16 cellular contexts compared by ENCODE assay signal in the genomic region with DNA sequence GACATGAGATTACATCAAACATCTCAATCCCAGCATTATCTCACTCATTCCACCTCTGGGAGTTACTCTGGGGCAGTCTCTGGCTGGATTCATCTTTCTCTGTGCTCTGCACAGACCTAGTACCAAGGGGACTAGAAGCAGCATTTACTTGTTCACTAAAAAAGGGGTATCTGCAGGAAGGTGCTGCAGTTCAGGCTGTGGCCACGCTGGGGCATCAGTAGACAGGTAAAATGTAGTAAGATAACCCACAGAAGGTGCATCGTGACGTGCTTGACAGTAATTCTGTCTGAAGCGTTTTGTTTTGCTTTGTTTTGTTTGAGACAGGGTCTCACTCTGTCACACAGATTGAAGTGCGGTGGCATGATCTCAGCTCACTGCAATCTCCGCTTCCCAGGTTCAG. TPM values are rescaled to one million over a fixed set of nuclear protein-coding genes. Genes with fewer than 3 reads are reported as not detected.
A peak's percentile ranks its signal among the peaks of the same experiment; 100 is the strongest.
DNase-seq lines count a peak whose midpoint lies in the region; ATAC-seq and TF ChIP-seq lines count a peak whose summit lies in the region.
"Had no signal": no experiment of that assay in that cellular context is flagged by ENCODE, and none has a peak within 500 bp of the region (broad histone marks: within the 10 kb centered on the region; RNA-seq: fewer than 3 reads in every experiment).

No MANE protein-coding gene starts in this region.

- H3K4me3 ChIP-seq in OCI-LY7 (ENCODE audit: low read depth, low read length, poor library complexity, severe bottlenecking) (no peak overlapping the region), spleen (no peak overlapping the region)
- H3K4me3 ChIP-seq: SK-N-MC had no signal

- peaks cover 0 to 2% (median 0%) of the 10 kb centered on the region in 4 donors for H3K4me1 Mint-ChIP-seq in naive thymus-derived CD8-positive, alpha-beta T cell

- no TSS peak for BruUV-seq in OCI-LY7 (replicated peaks; lab: Mats Ljungman, UMichigan)

- peaks cover 37 to 55% (median 53%) of the 10 kb centered on the region in 3 donors for H3K36me3 Mint-ChIP-seq in naive thymus-derived CD8-positive, alpha-beta T cell

- peaks cover 47% of the 10 kb centered on the region for H3K36me3 ChIP-seq in OCI-LY7 (ENCODE audit: insufficient read depth, low read length)
- H3K36me3 ChIP-seq in spleen: peaks cover 16 to 49% (median 34%) of the 10 kb centered on the region in 6 donors

- H3K9me3 ChIP-seq in OCI-LY7 (ENCODE audit: low read length) (peaks cover 65% of the 10 kb centered on the region), spleen (peaks cover 49 to 100% (median 100%) of the 10 kb centered on the region in 8 donors)

- TF ChIP-seq POLR2A in erythroblast (IDR thresholded peaks at IDR 0.05; ENCODE audit: low read length): no peak
- no peak for TF ChIP-seq POLR2A in spleen (IDR thresholded peaks at IDR 0.05)

- H2AFZ ChIP-seq in OCI-LY7 (ENCODE audit: low read length): no peak overlapping the region

- H3K27ac ChIP-seq in OCI-LY7 (ENCODE audit: low read depth, low read length, poor library complexity, severe bottlenecking) (no peak overlapping the region), spleen (no peak overlapping the region)
- H3K27ac ChIP-seq: SK-N-MC had no signal

- intact Hi-C loops in OCI-LY7 (cut with micrococcal nuclease; ENCODE audit: unreplicated experiment) (no loop called here), spleen (cut with DNase I; ENCODE audit: low total_unique reads) (no loop called here)

- H4K20me1 ChIP-seq in OCI-LY7 (ENCODE audit: insufficient read depth, low read length): no peaks in the 10 kb centered on the region

- H3K4me1 ChIP-seq in OCI-LY7 (ENCODE audit: insufficient read depth, low read length, poor library complexity, severe bottlenecking) (no peaks in the 10 kb centered on the region), spleen (no peaks in the 10 kb centered on the region)

- no peaks in the 10 kb centered on the region for H3K79me2 ChIP-seq in OCI-LY7 (ENCODE audit: insufficient read depth, low read depth, low read length)

- H3K27ac Mint-ChIP-seq in naive thymus-derived CD8-positive, alpha-beta T cell: no peak overlapping the region
- H3K27ac Mint-ChIP-seq: dendritic cell treated with granulocyte-macrophage colony-stimulating factor and Interleukin-4, amounts not matched to agents 40 ng/mL and 50 ng/mL, for 4 days had no signal

- DNase-seq in COLO668 (lab: John Stamatoyannopoulos, UW; ENCODE audit: unreplicated experiment): peak; percentile 16
- DNase-seq in OCI-LY7 (ENCODE audit: low spot score): peak; percentile 41
- DNase-seq in erythroblast (lab: John Stamatoyannopoulos, UW): peak; percentile 27 to 30
- no peak for DNase-seq in spleen
- no peak for DNase-seq in naive thymus-derived CD8-positive, alpha-beta T cell
- DNase-seq in middle frontal gyrus (ENCODE audit: extremely low spot score, low spot score): no peak
- DNase-seq: C1 segment of cervical spinal cord, MV-4-11, NCI-H510A treated with DMSO at 0.1 percent for 48 hours, occipital lobe, small intestine, substantia nigra had no signal

- H3K27me3 ChIP-seq in spleen (replicated peaks in 1 of 7): no peaks in the 10 kb centered on the region

- H3K4me2 ChIP-seq in OCI-LY7 (ENCODE audit: low read length): no peak overlapping the region

- no peak for ATAC-seq in GM18858 (IDR thresholded peaks at IDR 0.05; ENCODE audit: unreplicated experiment)
- ATAC-seq in naive thymus-derived CD8-positive, alpha-beta T cell: no peak

- WGBS in spleen, 5 donors: 74 to 86% (median 77%) methylated on average over 6 of the region's 6 CpGs

- H3K27me3 Mint-ChIP-seq in naive thymus-derived CD8-positive, alpha-beta T cell: no peaks in the 10 kb centered on the region
- H3K27me3 Mint-ChIP-seq: dendritic cell treated with granulocyte-macrophage colony-stimulating factor and Interleukin-4, amounts not matched to agents 40 ng/mL and 50 ng/mL, for 4 days had no signal

- peak overlapping the region in 1 of 10 donors; percentile 6 for H3K4me3 Mint-ChIP-seq in naive thymus-derived CD8-positive, alpha-beta T cell
- H3K4me3 Mint-ChIP-seq: dendritic cell treated with granulocyte-macrophage colony-stimulating factor and Interleukin-4, amounts not matched to agents 40 ng/mL and 50 ng/mL, for 4 days had no signal

- CTCF ChIA-PET in OCI-LY7 (lab: Charles Lee; ENCODE audit: unreplicated experiment): no interaction called here

- POLR2A ChIA-PET in OCI-LY7 (lab: Charles Lee): no interaction called here
- POLR2A ChIA-PET in naive thymus-derived CD8-positive, alpha-beta T cell (lab: Charles Lee): no interaction called here

- 0 out of 2 replicates have a peak, but pooled peaks have one; percentile 13 for TF ChIP-seq CTCF in GM12874 (IDR thresholded peaks at IDR 0.05; ENCODE audit: insufficient read depth, low read depth, low read length)
- peak; percentile 61 for TF ChIP-seq CTCF in OCI-LY7 (conservative IDR thresholded peaks at IDR 0.05; ENCODE audit: low read length)
- peak in 1 of 11 experiments; percentile 7 for TF ChIP-seq CTCF in spleen (IDR thresholded peaks at IDR 0.05 in 8 of 11, conservative IDR thresholded peaks at IDR 0.05 in 3 of 11)

- no peaks in the 10 kb centered on the region for H3K9me2 ChIP-seq in OCI-LY7 (ENCODE audit: insufficient read depth, low read length)

- H3K9me3 Mint-ChIP-seq in naive thymus-derived CD8-positive, alpha-beta T cell: peaks cover 10 to 97% (median 39%) of the 10 kb centered on the region in 9 donors

RNA-seq across cellular contexts. Expression of a gene that starts 29.3 kb away (rescaled TPM):
- total RNA-seq in OCI-LY7 (2014; rRNA removed; shearing (Covaris generic)): 6.6 and 8.0 TPM in 2 replicates
- total RNA-seq in OCI-LY7 (2022): 13.1 and 16.5 TPM in 2 replicates
- total RNA-seq in spleen: 10 to 100 TPM; 17.0 to 24.5 (median 21.7) TPM
- polyA plus RNA-seq in spleen: 10 to 100 TPM in 1 of 3 donors, 1 to 10 TPM in 2; 5.9 to 11.4 (median 6.5) TPM
- 10 to 100 TPM; 35.4 to 38.4 TPM for total RNA-seq in naive thymus-derived CD8-positive, alpha-beta T cell
- 10 to 100 TPM in 2 of 3 donors, 1 to 10 TPM in 1; 8.9 to 12.3 (median 10.0) TPM for polyA plus RNA-seq in naive thymus-derived CD8-positive, alpha-beta T cell

RNA-seq across cellular contexts. Expression of a gene that starts 37.4 kb away (rescaled TPM):
- total RNA-seq in OCI-LY7 (2014; rRNA removed; shearing (Covaris generic)): 3.4 and 5.3 TPM in 2 replicates
- 4.6 TPM in 2 replicates for total RNA-seq in OCI-LY7 (2022)
- 1 to 10 TPM; 3.9 to 6.8 (median 4.2) TPM for total RNA-seq in spleen
- polyA plus RNA-seq in spleen: 1 to 10 TPM; 1.1 to 1.4 (median 1.3) TPM
- 1 to 10 TPM; 6.4 to 7.7 TPM for total RNA-seq in naive thymus-derived CD8-positive, alpha-beta T cell
- 1 to 10 TPM in 2 of 3 donors, under 1 TPM in 1; 0.60 to 2.8 (median 1.3) TPM for polyA plus RNA-seq in naive thymus-derived CD8-positive, alpha-beta T cell

Comparison
In these comparisons a context has a peak if more than half of its experiments do, and no peak if none do; other contexts are left out.
1. DNase-seq: peak in COLO668 (single experiment), OCI-LY7 (single experiment) and erythroblast (2 of 2); none in spleen (single experiment), naive thymus-derived CD8-positive, alpha-beta T cell (0 of 10) and middle frontal gyrus (single experiment).